ENCODE assay signal across 26 cellular contexts in genomic region chr20:13321416-13321815, GRCh38.
"Had no signal": no experiment of that assay in that cellular context is flagged by ENCODE, and none has a peak within 500 bp of the region (broad histone marks: within the 10 kb centered on the region; RNA-seq: fewer than 3 reads in every experiment).

No MANE protein-coding gene starts in this region.

- H3K27me3 ChIP-seq: adrenal gland, ascending aorta, breast epithelium, cardiac muscle cell, colonic mucosa, esophagus squamous epithelium, gastroesophageal sphincter had no signal

- H3K4me3 ChIP-seq: adrenal gland, ascending aorta, breast epithelium, cardiac muscle cell, colonic mucosa, esophagus squamous epithelium, gastroesophageal sphincter had no signal

- ATAC-seq: activated CD4-positive, alpha-beta T cell treated with anti-CD3 and anti-CD28 coated beads for 36 hours; activated CD8-positive, alpha-beta memory T cell treated with anti-CD3 and anti-CD28 coated beads, Interleukin-2, amount 10 ng/mL, durations not matched to agents 7 days and 5 days; activated CD8-positive, alpha-beta T cell treated with anti-CD3 and anti-CD28 coated beads, Interleukin-2, amount 10 ng/mL, durations not matched to agents 7 days and 5 days; activated naive CD8-positive, alpha-beta T cell treated with anti-CD3 and anti-CD28 coated beads, Interleukin-2, amount 50 U/mL, for 24 hours had no signal

- DNase-seq: activated CD4-positive, alpha-beta memory T cell treated with anti-CD3 and anti-CD28 coated beads for 36 hours; activated CD4-positive, alpha-beta T cell treated with anti-CD3 and anti-CD28 coated beads for 36 hours; activated CD4-positive, CD25-positive, alpha-beta regulatory T cell; activated CD4-positive, CD25-positive, alpha-beta regulatory T cell treated with anti-CD3 and anti-CD28 coated beads, Interleukin-2, amount 50 U/mL, for 72 hours; activated CD8-positive, alpha-beta memory T cell treated with anti-CD3 and anti-CD28 coated beads, Interleukin-2, amount 10 ng/mL, durations not matched to agents 7 days and 5 days; activated CD8-positive, alpha-beta memory T cell treated with anti-CD3 and anti-CD28 coated beads, Interleukin-2, amount 50 U/mL, for 4 hours; activated CD8-positive, alpha-beta T cell treated with anti-CD3 and anti-CD28 coated beads, Interleukin-2, amount 10 ng/mL, durations not matched to agents 7 days and 5 days; activated effector memory CD4-positive, alpha-beta T cell treated with anti-CD3 and anti-CD28 coated beads, Interleukin-2, amount 50 U/mL, for 16 hours; activated naive CD4-positive, alpha-beta T cell treated with anti-CD3 and anti-CD28 coated beads for 36 hours; activated naive CD8-positive, alpha-beta T cell treated with anti-CD3 and anti-CD28 coated beads for 36 hours; activated naive CD8-positive, alpha-beta T cell treated with anti-CD3 and anti-CD28 coated beads, Interleukin-2, amount 50 U/mL, for 24 hours; activated T-cell treated with anti-CD3 and anti-CD28 coated beads, Interleukin-2, amount 50 U/mL, for 1 hour; activated T-cell treated with anti-CD3 and anti-CD28 coated beads, Interleukin-2, amount 50 U/mL, for 48 hours; adrenal gland; central memory CD4-positive, alpha-beta T cell; cerebellar nuclear complex; colonic mucosa; effector CD8-positive, alpha-beta T cell; esophagus squamous epithelium; foreskin melanocyte; T-helper 2 cell had no signal

- H3K4me1 ChIP-seq: adrenal gland, ascending aorta, breast epithelium, colonic mucosa, esophagus squamous epithelium had no signal

- H3K9me3 ChIP-seq: colonic mucosa, esophagus squamous epithelium had no signal

- H3K27ac ChIP-seq: adrenal gland, ascending aorta, breast epithelium, cardiac muscle cell, colonic mucosa, epithelial cell of prostate, gastroesophageal sphincter had no signal

- H3K36me3 ChIP-seq: adrenal gland, ascending aorta, breast epithelium, cardiac muscle cell, colonic mucosa, esophagus squamous epithelium, gastroesophageal sphincter had no signal
